1 cellular context compared by ENCODE assay signal in genomic region chr2:191013876-191014652, GRCh38.
A peak's percentile ranks its signal among the peaks of the same experiment; 100 is the strongest.
TF ChIP-seq lines count a peak whose summit lies in the region.

Gene STAT1, minus strand, starts transcription at chr2:191014171. Its CDS starts 4,168 bp downstream, at chr2:191010003.

TF ChIP-seq in GM12878, 131 proteins besides CTCF, POLR2A, EP300 and RAD21 (continued from another document and continues in another):
- TF ChIP-seq, protein P1, sequence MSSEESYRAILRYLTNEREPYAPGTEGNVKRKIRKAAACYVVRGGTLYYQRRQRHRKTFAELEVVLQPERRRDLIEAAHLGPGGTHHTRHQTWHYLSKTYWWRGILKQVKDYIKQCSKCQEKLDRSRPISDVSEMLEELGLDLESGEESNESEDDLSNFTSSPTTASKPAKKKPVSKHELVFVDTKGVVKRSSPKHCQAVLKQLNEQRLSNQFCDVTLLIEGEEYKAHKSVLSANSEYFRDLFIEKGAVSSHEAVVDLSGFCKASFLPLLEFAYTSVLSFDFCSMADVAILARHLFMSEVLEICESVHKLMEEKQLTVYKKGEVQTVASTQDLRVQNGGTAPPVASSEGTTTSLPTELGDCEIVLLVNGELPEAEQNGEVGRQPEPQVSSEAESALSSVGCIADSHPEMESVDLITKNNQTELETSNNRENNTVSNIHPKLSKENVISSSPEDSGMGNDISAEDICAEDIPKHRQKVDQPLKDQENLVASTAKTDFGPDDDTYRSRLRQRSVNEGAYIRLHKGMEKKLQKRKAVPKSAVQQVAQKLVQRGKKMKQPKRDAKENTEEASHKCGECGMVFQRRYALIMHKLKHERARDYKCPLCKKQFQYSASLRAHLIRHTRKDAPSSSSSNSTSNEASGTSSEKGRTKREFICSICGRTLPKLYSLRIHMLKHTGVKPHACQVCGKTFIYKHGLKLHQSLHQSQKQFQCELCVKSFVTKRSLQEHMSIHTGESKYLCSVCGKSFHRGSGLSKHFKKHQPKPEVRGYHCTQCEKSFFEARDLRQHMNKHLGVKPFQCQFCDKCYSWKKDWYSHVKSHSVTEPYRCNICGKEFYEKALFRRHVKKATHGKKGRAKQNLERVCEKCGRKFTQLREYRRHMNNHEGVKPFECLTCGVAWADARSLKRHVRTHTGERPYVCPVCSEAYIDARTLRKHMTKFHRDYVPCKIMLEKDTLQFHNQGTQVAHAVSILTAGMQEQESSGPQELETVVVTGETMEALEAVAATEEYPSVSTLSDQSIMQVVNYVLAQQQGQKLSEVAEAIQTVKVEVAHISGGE (CRISPR knock-in tag; IDR thresholded peaks at IDR 0.05) = 0 out of 2 replicates have a peak, but pooled peaks have one; percentile 7
- TF ChIP-seq CHD2 (IDR thresholded peaks at IDR 0.05; ENCODE audit: borderline replicate concordance, low read depth, low read length) = peak; percentile 85
- peak; percentile 87 for TF ChIP-seq PAX5 (IDR thresholded peaks at IDR 0.05; ENCODE audit: borderline replicate concordance, low read depth, low read length)
- TF ChIP-seq ZNF384 (IDR thresholded peaks at IDR 0.05; ENCODE audit: borderline replicate concordance, low read depth, low read length) = 0 out of 2 replicates have a peak, but pooled peaks have one; percentile 11
- TF ChIP-seq YBX1 (IDR thresholded peaks at IDR 0.05) = no peak
- peak; percentile 89 for TF ChIP-seq CBFB (IDR thresholded peaks at IDR 0.05; ENCODE audit: low read depth)
- TF ChIP-seq BCL11A (IDR thresholded peaks at IDR 0.05; ENCODE audit: low read depth, low read length) = peak; percentile 76
- TF ChIP-seq GATAD2B (conservative IDR thresholded peaks at IDR 0.05; ENCODE audit: low read depth) = peak; percentile 95
- TF ChIP-seq ZBED1 (IDR thresholded peaks at IDR 0.05; ENCODE audit: borderline replicate concordance) = peak; percentile 85; the same call in 1 of the 2 replicates
- TF ChIP-seq PAX8 (IDR thresholded peaks at IDR 0.05) = no peak
- no peak for TF ChIP-seq RBBP5 (conservative IDR thresholded peaks at IDR 0.05)
- TF ChIP-seq HCFC1 (IDR thresholded peaks at IDR 0.05; ENCODE audit: low read length) = no peak
- no peak; the same call in 1 of the 2 replicates for TF ChIP-seq ASH2L (IDR thresholded peaks at IDR 0.05; ENCODE audit: borderline replicate concordance, low read depth)
- TF ChIP-seq KDM1A (IDR thresholded peaks at IDR 0.05; ENCODE audit: borderline replicate concordance) = no peak
- TF ChIP-seq CREM (IDR thresholded peaks at IDR 0.05; ENCODE audit: low read depth) = peak; percentile 83
- TF ChIP-seq IKZF1 (conservative IDR thresholded peaks at IDR 0.05) = peak; percentile 97
- no peak for TF ChIP-seq ZNF217 (IDR thresholded peaks at IDR 0.05)
- no peak for TF ChIP-seq BMI1 (IDR thresholded peaks at IDR 0.05; ENCODE audit: borderline replicate concordance)
- peak; percentile 91 for TF ChIP-seq TCF12 (IDR thresholded peaks at IDR 0.05; ENCODE audit: low read depth, low read length)
- TF ChIP-seq RELB (IDR thresholded peaks at IDR 0.05; ENCODE audit: low read depth) = peak; percentile 89
- peak; percentile 94 for TF ChIP-seq SMAD5 (IDR thresholded peaks at IDR 0.05; ENCODE audit: low read depth)
- no peak for TF ChIP-seq RAD51 (IDR thresholded peaks at IDR 0.05)
- no peak for TF ChIP-seq CEBPZ (IDR thresholded peaks at IDR 0.05; ENCODE audit: low read depth, low read length)
- TF ChIP-seq RUNX3 (IDR thresholded peaks at IDR 0.05; ENCODE audit: low read length) = peak; percentile 92
- peak; percentile 86 for TF ChIP-seq TARDBP (IDR thresholded peaks at IDR 0.05; ENCODE audit: borderline replicate concordance)
- peak; percentile 89 for TF ChIP-seq DPF2 (IDR thresholded peaks at IDR 0.05)
- peak; percentile 94 for TF ChIP-seq SIN3A (IDR thresholded peaks at IDR 0.05; ENCODE audit: low read depth, low read length)
- no peak for TF ChIP-seq BCLAF1 (IDR thresholded peaks at IDR 0.05)
- TF ChIP-seq PML (IDR thresholded peaks at IDR 0.05; ENCODE audit: low read length) = peak; percentile 98
- TF ChIP-seq WRNIP1 (IDR thresholded peaks at IDR 0.05; ENCODE audit: borderline replicate concordance, low read depth, low read length) = no peak
- TF ChIP-seq CBX5 (IDR thresholded peaks at IDR 0.05; ENCODE audit: low read depth) = peak; percentile 95
- peak; percentile 78 for TF ChIP-seq CREB1 (IDR thresholded peaks at IDR 0.05; ENCODE audit: low read depth)
- TF ChIP-seq, protein P2, sequence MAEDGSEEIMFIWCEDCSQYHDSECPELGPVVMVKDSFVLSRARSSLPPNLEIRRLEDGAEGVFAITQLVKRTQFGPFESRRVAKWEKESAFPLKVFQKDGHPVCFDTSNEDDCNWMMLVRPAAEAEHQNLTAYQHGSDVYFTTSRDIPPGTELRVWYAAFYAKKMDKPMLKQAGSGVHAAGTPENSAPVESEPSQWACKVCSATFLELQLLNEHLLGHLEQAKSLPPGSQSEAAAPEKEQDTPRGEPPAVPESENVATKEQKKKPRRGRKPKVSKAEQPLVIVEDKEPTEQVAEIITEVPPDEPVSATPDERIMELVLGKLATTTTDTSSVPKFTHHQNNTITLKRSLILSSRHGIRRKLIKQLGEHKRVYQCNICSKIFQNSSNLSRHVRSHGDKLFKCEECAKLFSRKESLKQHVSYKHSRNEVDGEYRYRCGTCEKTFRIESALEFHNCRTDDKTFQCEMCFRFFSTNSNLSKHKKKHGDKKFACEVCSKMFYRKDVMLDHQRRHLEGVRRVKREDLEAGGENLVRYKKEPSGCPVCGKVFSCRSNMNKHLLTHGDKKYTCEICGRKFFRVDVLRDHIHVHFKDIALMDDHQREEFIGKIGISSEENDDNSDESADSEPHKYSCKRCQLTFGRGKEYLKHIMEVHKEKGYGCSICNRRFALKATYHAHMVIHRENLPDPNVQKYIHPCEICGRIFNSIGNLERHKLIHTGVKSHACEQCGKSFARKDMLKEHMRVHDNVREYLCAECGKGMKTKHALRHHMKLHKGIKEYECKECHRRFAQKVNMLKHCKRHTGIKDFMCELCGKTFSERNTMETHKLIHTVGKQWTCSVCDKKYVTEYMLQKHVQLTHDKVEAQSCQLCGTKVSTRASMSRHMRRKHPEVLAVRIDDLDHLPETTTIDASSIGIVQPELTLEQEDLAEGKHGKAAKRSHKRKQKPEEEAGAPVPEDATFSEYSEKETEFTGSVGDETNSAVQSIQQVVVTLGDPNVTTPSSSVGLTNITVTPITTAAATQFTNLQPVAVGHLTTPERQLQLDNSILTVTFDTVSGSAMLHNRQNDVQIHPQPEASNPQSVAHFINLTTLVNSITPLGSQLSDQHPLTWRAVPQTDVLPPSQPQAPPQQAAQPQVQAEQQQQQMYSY (CRISPR knock-in tag; IDR thresholded peaks at IDR 0.05) = no peak
- peak; percentile 95 to 100 for TF ChIP-seq EGR1 (IDR thresholded peaks at IDR 0.05; ENCODE audit: borderline replicate concordance in 1 of 2, low read depth in 2 of 2, low read length in 2 of 2)
- peak; percentile 89 for TF ChIP-seq FOXM1 (IDR thresholded peaks at IDR 0.05; ENCODE audit: low read depth, low read length)
- TF ChIP-seq ZSCAN29 (IDR thresholded peaks at IDR 0.05) = 0 out of 2 replicates have a peak, but pooled peaks have one; percentile 6
- peak; percentile 56 for TF ChIP-seq MEF2B (IDR thresholded peaks at IDR 0.05; ENCODE audit: partially characterized antibody, poor library complexity, severe bottlenecking)
- peak; percentile 59; the same call in 1 of the 2 replicates for TF ChIP-seq MYB (IDR thresholded peaks at IDR 0.05; ENCODE audit: borderline replicate concordance, low read depth, low read length)
- no peak; the same call in 1 of the 2 replicates for TF ChIP-seq MTA3 (IDR thresholded peaks at IDR 0.05; ENCODE audit: borderline replicate concordance, low read length)
- TF ChIP-seq SMARCA5 (IDR thresholded peaks at IDR 0.05) = peak; percentile 46; the same call in 1 of the 2 replicates
- TF ChIP-seq MAX (IDR thresholded peaks at IDR 0.05; ENCODE audit: low read depth, low read length) = peak; percentile 93
- peak; percentile 59 for TF ChIP-seq EED (IDR thresholded peaks at IDR 0.05; ENCODE audit: low read depth)
- TF ChIP-seq, protein P3, sequence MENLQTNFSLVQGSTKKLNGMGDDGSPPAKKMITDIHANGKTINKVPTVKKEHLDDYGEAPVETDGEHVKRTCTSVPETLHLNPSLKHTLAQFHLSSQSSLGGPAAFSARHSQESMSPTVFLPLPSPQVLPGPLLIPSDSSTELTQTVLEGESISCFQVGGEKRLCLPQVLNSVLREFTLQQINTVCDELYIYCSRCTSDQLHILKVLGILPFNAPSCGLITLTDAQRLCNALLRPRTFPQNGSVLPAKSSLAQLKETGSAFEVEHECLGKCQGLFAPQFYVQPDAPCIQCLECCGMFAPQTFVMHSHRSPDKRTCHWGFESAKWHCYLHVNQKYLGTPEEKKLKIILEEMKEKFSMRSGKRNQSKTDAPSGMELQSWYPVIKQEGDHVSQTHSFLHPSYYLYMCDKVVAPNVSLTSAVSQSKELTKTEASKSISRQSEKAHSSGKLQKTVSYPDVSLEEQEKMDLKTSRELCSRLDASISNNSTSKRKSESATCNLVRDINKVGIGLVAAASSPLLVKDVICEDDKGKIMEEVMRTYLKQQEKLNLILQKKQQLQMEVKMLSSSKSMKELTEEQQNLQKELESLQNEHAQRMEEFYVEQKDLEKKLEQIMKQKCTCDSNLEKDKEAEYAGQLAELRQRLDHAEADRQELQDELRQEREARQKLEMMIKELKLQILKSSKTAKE (IDR thresholded peaks at IDR 0.05; ENCODE audit: low read depth, poor library complexity, severe bottlenecking) = peak; percentile 36
- TF ChIP-seq, protein P4, sequence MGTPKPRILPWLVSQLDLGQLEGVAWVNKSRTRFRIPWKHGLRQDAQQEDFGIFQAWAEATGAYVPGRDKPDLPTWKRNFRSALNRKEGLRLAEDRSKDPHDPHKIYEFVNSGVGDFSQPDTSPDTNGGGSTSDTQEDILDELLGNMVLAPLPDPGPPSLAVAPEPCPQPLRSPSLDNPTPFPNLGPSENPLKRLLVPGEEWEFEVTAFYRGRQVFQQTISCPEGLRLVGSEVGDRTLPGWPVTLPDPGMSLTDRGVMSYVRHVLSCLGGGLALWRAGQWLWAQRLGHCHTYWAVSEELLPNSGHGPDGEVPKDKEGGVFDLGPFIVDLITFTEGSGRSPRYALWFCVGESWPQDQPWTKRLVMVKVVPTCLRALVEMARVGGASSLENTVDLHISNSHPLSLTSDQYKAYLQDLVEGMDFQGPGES (IDR thresholded peaks at IDR 0.05) = peak; percentile 51; the same call in 1 of the 2 replicates
